Comparison of ENCODE assay signal across 8 cellular contexts in the genomic region with DNA sequence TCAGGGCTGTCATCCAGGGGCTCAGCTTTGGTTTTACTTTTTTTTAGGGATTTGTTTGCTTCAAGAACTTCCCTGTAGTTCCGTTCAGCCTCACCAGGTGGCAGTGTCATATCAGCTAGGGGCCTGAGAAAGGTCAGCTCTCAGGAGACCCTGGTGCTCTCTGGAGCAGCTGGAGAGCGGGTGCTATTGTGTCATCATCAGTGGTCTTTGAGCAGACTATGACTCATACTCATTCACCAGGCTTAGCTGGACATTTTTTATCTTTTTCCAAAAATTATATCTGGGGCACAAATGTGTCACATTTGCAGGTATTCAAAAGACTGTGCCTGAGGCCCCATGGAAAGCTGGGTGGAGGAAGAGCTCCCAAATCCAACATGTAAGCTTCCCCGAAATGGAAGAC. TPM values are rescaled to one million over a fixed set of nuclear protein-coding genes. Genes with fewer than 3 reads are reported as not detected.
DNase-seq lines count a peak whose midpoint lies in the region; ATAC-seq and TF ChIP-seq lines count a peak whose summit lies in the region.

No MANE protein-coding gene starts in this region.

- H3K4me1 ChIP-seq in Peyer's patch (no peaks in the 10 kb centered on the region), esophagus muscularis mucosa (no peaks in the 10 kb centered on the region)

- WGBS in esophagus muscularis mucosa: 53% methylated on average over 3 of the region's 3 CpGs

- TF ChIP-seq CTCF in Peyer's patch (IDR thresholded peaks at IDR 0.05) (peak in 4 of 6 experiments; percentile 46 to 74 (median 70)), esophagus muscularis mucosa (IDR thresholded peaks at IDR 0.05) (peak in 1 of 3 experiments; percentile 33)

- intact Hi-C loops in esophagus muscularis mucosa (cut with DNase I): no loop called here

- ATAC-seq in GM18870 (IDR thresholded peaks at IDR 0.05; ENCODE audit: unreplicated experiment): no peak

- H3K4me3 ChIP-seq in Peyer's patch (no peak overlapping the region), esophagus muscularis mucosa (no peak overlapping the region)

- H3K27ac ChIP-seq in Peyer's patch: no peak overlapping the region
- no peak overlapping the region for H3K27ac ChIP-seq in esophagus muscularis mucosa (replicated peaks in 1 of 4)

- DNase-seq in activated T-cell treated with anti-CD3 and anti-CD28 coated beads for 48 hours (ENCODE audit: low read depth): peak; percentile 25
- DNase-seq in activated T-cell treated with anti-CD3 and anti-CD28 coated beads, Interleukin-2, amount 50 U/mL, for 1 hour: no peak
- DNase-seq in KBM-7: peak; percentile 77
- peak; percentile 18 to 81 (median 59) for DNase-seq in Peyer's patch
- peak; percentile 26 to 62 for DNase-seq in dermis microvascular lymphatic vessel endothelial cell (ENCODE audit: low read depth in 2 of 2)
- DNase-seq in midbrain (lab: John Stamatoyannopoulos, UW): peak; percentile 63
- DNase-seq in esophagus muscularis mucosa (ENCODE audit: extremely low spot score): no peak

- in situ Hi-C loops in KBM-7 (cut with MboI; ENCODE audit: low pct_unique_long_range_greater_than_20kb, low sequenced_read_pairs): no loop called here

- H3K36me3 ChIP-seq in Peyer's patch: no peaks in the 10 kb centered on the region
- H3K36me3 ChIP-seq in esophagus muscularis mucosa: no peaks in the 10 kb centered on the region

- H3K9me3 ChIP-seq in Peyer's patch (no peaks in the 10 kb centered on the region), esophagus muscularis mucosa (peaks cover 0 to 73% (median 35%) of the 10 kb centered on the region in 4 donors)

- TF ChIP-seq POLR2A in Peyer's patch (IDR thresholded peaks at IDR 0.05): no peak
- no peak for TF ChIP-seq POLR2A in esophagus muscularis mucosa (IDR thresholded peaks at IDR 0.05; ENCODE audit: low read depth)

- no peak for TF ChIP-seq EP300 in esophagus muscularis mucosa (IDR thresholded peaks at IDR 0.05)

- H3K27me3 ChIP-seq in Peyer's patch (no peaks in the 10 kb centered on the region), esophagus muscularis mucosa (no peaks in the 10 kb centered on the region)

RNA-seq across cellular contexts. Expression of a gene that starts 24.4 kb away (rescaled TPM):
- total RNA-seq in Peyer's patch: 10 to 100 TPM in 1 of 4 donors, 1 to 10 TPM in 3; 2.7 to 16.5 (median 6.6) TPM
- 3.6 and 4.9 TPM in 2 replicates for total RNA-seq in dermis microvascular lymphatic vessel endothelial cell
- 10 to 100 TPM in 1 of 4 donors, 1 to 10 TPM in 3; 3.5 to 12.0 (median 7.6) TPM for total RNA-seq in esophagus muscularis mucosa

RNA-seq across cellular contexts. Expression of a gene that starts 42.5 kb away (rescaled TPM):
- total RNA-seq in Peyer's patch (10 to 100 TPM; 13.1 to 68.9 (median 39.2) TPM), dermis microvascular lymphatic vessel endothelial cell (under 0.01 and 0.13 TPM in 2 replicates), esophagus muscularis mucosa (1 to 10 TPM in 3 of 4 donors, under 1 TPM in 1; 0.50 to 3.2 (median 2.1) TPM)

Comparison
In these comparisons a context has a peak if more than half of its experiments do, and no peak if none do; other contexts are left out.
1. DNase-seq: peak in activated T-cell treated with anti-CD3 and anti-CD28 coated beads for 48 hours (single experiment), KBM-7 (single experiment), Peyer's patch (3 of 3), dermis microvascular lymphatic vessel endothelial cell (2 of 2) and midbrain (single experiment); none in activated T-cell treated with anti-CD3 and anti-CD28 coated beads, Interleukin-2, amount 50 U/mL, for 1 hour (single experiment) and esophagus muscularis mucosa (single experiment).